In the genomic region with DNA sequence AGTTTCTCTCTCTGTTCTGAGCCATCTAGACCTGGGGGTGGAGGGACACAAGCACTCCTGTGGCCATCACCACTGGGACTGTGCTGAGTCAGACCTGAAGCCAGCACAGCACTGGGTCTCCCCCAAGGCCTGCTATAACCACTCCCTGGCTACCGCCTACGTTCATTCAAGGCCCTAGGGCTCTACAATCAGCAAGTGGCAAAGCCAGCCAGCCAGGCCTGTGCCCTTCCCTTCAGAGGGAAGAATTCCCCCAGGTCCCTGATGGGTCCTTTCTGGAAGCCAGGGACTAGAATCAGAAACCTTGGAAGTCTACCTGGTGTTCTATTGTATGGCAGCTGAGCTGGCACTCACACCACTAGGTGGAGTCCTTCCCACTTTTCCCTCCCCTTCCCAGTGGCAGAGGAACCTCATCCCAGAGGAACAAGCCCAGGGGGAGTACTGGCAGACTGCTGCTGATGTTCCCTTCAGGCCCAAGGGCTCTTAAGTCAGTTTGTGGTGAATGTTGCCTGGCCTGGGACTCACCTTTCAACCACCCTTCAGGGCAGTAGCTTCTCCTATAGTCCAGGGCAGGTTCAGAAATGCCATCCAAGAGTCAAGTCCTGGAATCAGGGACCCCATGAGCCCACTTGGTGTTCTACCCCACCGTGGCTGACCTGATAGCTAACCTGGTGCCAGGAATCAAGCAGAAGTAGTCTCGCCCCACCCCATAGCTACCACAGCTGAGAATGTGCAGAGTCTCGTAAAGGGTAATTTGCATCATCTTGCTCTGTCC, we compare ENCODE assay signal across 8 cellular contexts. TPM values are rescaled to one million over a fixed set of nuclear protein-coding genes. Genes with fewer than 3 reads are reported as not detected.
DNase-seq lines count a peak whose midpoint lies in the region; ATAC-seq lines count a peak whose summit lies in the region.

No MANE protein-coding gene starts in this region.

- no peaks in the 10 kb centered on the region for H3K27me3 ChIP-seq in SJSA1 (replicated peaks)

- no peaks in the 10 kb centered on the region for H3K36me3 ChIP-seq in SJSA1

- DNase-seq in stimulated activated naive CD4-positive, alpha-beta T cell treated with Interleukin-2 at 50 U/mL for 16 hours (lab: John Stamatoyannopoulos, UW): peak; percentile 9
- no peak for DNase-seq in stimulated activated naive CD4-positive, alpha-beta T cell (lab: John Stamatoyannopoulos, UW)
- peak; percentile 48 to 56 for DNase-seq in SJSA1 (ENCODE audit: low read depth in 1 of 2, low spot score in 2 of 2)
- peak; percentile 40 for DNase-seq in hepatic stellate cell (ENCODE audit: low spot score)
- no peak for DNase-seq in nucleus accumbens (lab: John Stamatoyannopoulos, UW)
- no peak for DNase-seq in NCI-H2171 treated with DMSO at 0.1 percent for 48 hours (lab: John Stamatoyannopoulos, UW)
- no peak for DNase-seq in NCI-H2081 treated with DMSO at 0.1 percent for 48 hours (lab: John Stamatoyannopoulos, UW)

- H3K27ac ChIP-seq in SJSA1: no peak overlapping the region

- peak; percentile 76 for ATAC-seq in HG02571 (IDR thresholded peaks at IDR 0.05; ENCODE audit: unreplicated experiment)

- H3K9me3 ChIP-seq in SJSA1 (replicated peaks): no peaks in the 10 kb centered on the region

- H3K4me3 ChIP-seq in SJSA1: no peak overlapping the region

- H3K4me1 ChIP-seq in SJSA1 (replicated peaks): no peaks in the 10 kb centered on the region

RNA-seq across cellular contexts. Expression of a gene that starts 20.0 kb away (rescaled TPM):
- 2.3 and 2.9 TPM in 2 replicates for total RNA-seq in SJSA1 (2014; rRNA removed; shearing (Covaris generic))

Comparison
In these comparisons a context has a peak if more than half of its experiments do, and no peak if none do; other contexts are left out.
1. DNase-seq: peak in stimulated activated naive CD4-positive, alpha-beta T cell treated with Interleukin-2 at 50 U/mL for 16 hours (single experiment), SJSA1 (2 of 2) and hepatic stellate cell (single experiment); none in stimulated activated naive CD4-positive, alpha-beta T cell (0 of 6), nucleus accumbens (0 of 56), NCI-H2171 treated with DMSO at 0.1 percent for 48 hours (single experiment) and NCI-H2081 treated with DMSO at 0.1 percent for 48 hours (single experiment).